In genomic region chr1:41394918-41395598, GRCh38 we compare ENCODE assay signal across 10 cellular contexts. TPM values are rescaled to one million over a fixed set of nuclear protein-coding genes. Genes with fewer than 3 reads are reported as not detected.
DNase-seq lines count a peak whose midpoint lies in the region; ATAC-seq and TF ChIP-seq lines count a peak whose summit lies in the region.
"Had no signal": no experiment of that assay in that cellular context is flagged by ENCODE, and none has a peak within 500 bp of the region (broad histone marks: within the 10 kb centered on the region; RNA-seq: fewer than 3 reads in every experiment).

No MANE protein-coding gene starts in this region.

- H3K27me3 ChIP-seq in Caco-2 (replicated peaks; ENCODE audit: control insufficient read depth, insufficient read depth, low read length) (no peaks in the 10 kb centered on the region), iPS-20b (ENCODE audit: insufficient read depth, low read length) (peaks cover 27% of the 10 kb centered on the region; the same call in 1 of the 2 replicates)

- H3K36me3 ChIP-seq in Caco-2 (ENCODE audit: control insufficient read depth, insufficient read depth, low read length) (no peaks in the 10 kb centered on the region), iPS-20b (ENCODE audit: insufficient read depth, low read depth, low read length) (no peaks in the 10 kb centered on the region)

- DNase-seq in Caco-2 (no peak), Kasumi-1 (lab: John Stamatoyannopoulos, UW) (peak; percentile 25 to 30), SW480 (ENCODE audit: low spot score) (peak; percentile 14), GOT3 (lab: John Stamatoyannopoulos, UW) (no peak), GDM1 (lab: John Stamatoyannopoulos, UW) (no peak)
- DNase-seq in activated T-cell treated with anti-CD3 and anti-CD28 coated beads, Interleukin-2, amount 50 U/mL, for 1 hour = no peak
- DNase-seq: effector memory CD4-positive, alpha-beta T cell; mucosa of descending colon had no signal

- H3K4me3 Mint-ChIP-seq in Caco-2 (ENCODE audit: unreplicated experiment) = no peak overlapping the region

- H3K27ac Mint-ChIP-seq in Caco-2 (ENCODE audit: unreplicated experiment) = peak overlapping the region; percentile 65

- H3K4me1 ChIP-seq in Caco-2 = no peaks in the 10 kb centered on the region
- H3K4me1 ChIP-seq in iPS-20b (ENCODE audit: insufficient read depth, low read length) = peaks cover 20% of the 10 kb centered on the region

- no peaks in the 10 kb centered on the region for H3K9me3 Mint-ChIP-seq in Caco-2 (ENCODE audit: unreplicated experiment)

- no peaks in the 10 kb centered on the region for H3K36me3 Mint-ChIP-seq in Caco-2 (ENCODE audit: insufficient read depth, unreplicated experiment)

- no peak overlapping the region for H3K4me3 ChIP-seq in Caco-2 (ENCODE audit: low read depth, low read length)
- H3K4me3 ChIP-seq in iPS-20b (ENCODE audit: low read length) = peak overlapping the region; percentile 39; the same call in 1 of the 2 replicates
- H3K4me3 ChIP-seq: mucosa of descending colon had no signal

- ATAC-seq in HG03469 (IDR thresholded peaks at IDR 0.05; ENCODE audit: unreplicated experiment) = no peak

- CTCF ChIA-PET in Caco-2 (lab: Charles Lee) = no interaction called here

- no peak overlapping the region for H3K27ac ChIP-seq in iPS-20b (ENCODE audit: low read length)

- intact Hi-C loops in Caco-2 (cut with micrococcal nuclease; ENCODE audit: unreplicated experiment) = no loop called here

- BruUV-seq in Caco-2 (replicated peaks; lab: Mats Ljungman, UMichigan) = no TSS peak

- peak overlapping the region; percentile 14; the same call in 1 of the 2 replicates for H3K9ac ChIP-seq in iPS-20b (ENCODE audit: low read depth, low read length)

- TF ChIP-seq CTCF in Caco-2 (IDR thresholded peaks at IDR 0.05; ENCODE audit: insufficient read depth in 1 of 2, low read depth in 1 of 2, low read length in 1 of 2, severe bottlenecking in 1 of 2, unreplicated experiment in 1 of 2) = no peak

- no peaks in the 10 kb centered on the region for H3K4me1 Mint-ChIP-seq in Caco-2 (ENCODE audit: low read depth, unreplicated experiment)

- POLR2A ChIA-PET in Caco-2 (lab: Charles Lee) = no interaction called here

- H3K27me3 Mint-ChIP-seq in Caco-2 (ENCODE audit: insufficient read depth, unreplicated experiment) = peaks cover 6% of the 10 kb centered on the region

- H3K9me3 ChIP-seq in Caco-2 (no peaks in the 10 kb centered on the region), iPS-20b (ENCODE audit: insufficient read depth, low read depth, low read length) (no peaks in the 10 kb centered on the region)
- H3K9me3 ChIP-seq: mucosa of descending colon had no signal

RNA-seq across cellular contexts. Expression of gene FOXO6, which starts 33.8 kb away (rescaled TPM):
- 0.42 and 0.59 TPM in 2 replicates for total RNA-seq in Caco-2 (2022)

Comparison
In these comparisons a context has a peak if more than half of its experiments do, and no peak if none do; other contexts are left out.
1. DNase-seq: peak in Kasumi-1 (2 of 2) and SW480 (single experiment); none in Caco-2 (0 of 2), activated T-cell treated with anti-CD3 and anti-CD28 coated beads, Interleukin-2, amount 50 U/mL, for 1 hour (single experiment), GOT3 (single experiment) and GDM1 (single experiment).